Comparison of ENCODE assay signal across 1 cellular context in the genomic region with DNA sequence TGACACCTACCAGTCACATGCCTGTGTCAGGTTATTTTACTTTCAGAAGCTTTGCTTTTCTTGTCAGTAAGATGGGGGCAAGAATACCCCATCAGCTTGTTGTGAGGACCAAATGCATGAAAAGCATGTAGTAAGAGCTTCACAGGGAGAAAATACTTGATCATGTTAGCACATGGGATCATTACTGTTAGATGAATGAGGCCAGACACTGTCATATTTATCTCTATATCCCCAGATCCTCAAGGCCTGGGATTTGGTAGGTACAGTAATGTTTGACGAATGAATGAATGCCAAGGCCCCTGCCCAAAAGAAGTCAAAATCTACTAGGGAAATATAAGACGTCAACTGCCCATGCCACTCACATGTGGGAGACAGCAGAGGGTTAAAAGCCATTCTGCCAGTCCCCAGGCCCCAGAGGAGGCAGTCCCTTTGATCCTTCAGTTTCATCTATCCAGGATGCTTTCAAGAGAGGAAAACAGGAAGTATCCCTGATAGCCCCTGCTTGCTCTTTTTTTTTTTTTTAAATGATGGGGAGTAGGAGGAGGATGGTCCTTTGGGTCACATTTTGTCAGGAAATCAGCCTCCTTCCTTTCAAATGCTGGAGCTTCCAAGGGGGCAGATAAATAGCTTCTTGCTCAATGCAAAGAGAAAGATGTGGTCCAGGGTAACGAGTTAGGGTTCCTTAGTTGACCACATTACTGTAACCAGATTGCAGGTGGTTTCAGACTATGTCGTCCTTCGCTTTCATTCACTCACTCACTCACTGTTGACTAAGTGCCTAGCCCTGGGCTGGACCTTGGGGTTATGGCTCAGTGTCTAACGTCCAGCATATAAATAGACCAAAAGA.
TF ChIP-seq lines count a peak whose summit lies in the region.

No MANE protein-coding gene starts in this region.

TF ChIP-seq in K562, 482 proteins besides CTCF, POLR2A, EP300 and RAD21 (continued from another document and continues in another):
- TF ChIP-seq, protein P1, sequence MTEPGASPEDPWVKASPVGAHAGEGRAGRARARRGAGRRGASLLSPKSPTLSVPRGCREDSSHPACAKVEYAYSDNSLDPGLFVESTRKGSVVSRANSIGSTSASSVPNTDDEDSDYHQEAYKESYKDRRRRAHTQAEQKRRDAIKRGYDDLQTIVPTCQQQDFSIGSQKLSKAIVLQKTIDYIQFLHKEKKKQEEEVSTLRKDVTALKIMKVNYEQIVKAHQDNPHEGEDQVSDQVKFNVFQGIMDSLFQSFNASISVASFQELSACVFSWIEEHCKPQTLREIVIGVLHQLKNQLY (CRISPR knock-in tag; conservative IDR thresholded peaks at IDR 0.05), result no peak
- TF ChIP-seq CTBP1 (IDR thresholded peaks at IDR 0.05; ENCODE audit: borderline replicate concordance) (peak; percentile 88), ZNF3 (CRISPR knock-in tag; IDR thresholded peaks at IDR 0.05) (no peak), LEF1 (IDR thresholded peaks at IDR 0.05) (peak; percentile 55; the same call in 1 of the 2 replicates), STAT5A (IDR thresholded peaks at IDR 0.05; ENCODE audit: borderline replicate concordance, low read length) (no peak), ZZZ3 (IDR thresholded peaks at IDR 0.05) (no peak), CREB1 (IDR thresholded peaks at IDR 0.05) (no peak), CREB1 (CRISPR knock-in tag; IDR thresholded peaks at IDR 0.05) (no peak), MYBL2 (IDR thresholded peaks at IDR 0.05; ENCODE audit: low read depth) (no peak), MYBL2 (CRISPR knock-in tag; IDR thresholded peaks at IDR 0.05; ENCODE audit: borderline replicate concordance) (no peak), ZNF232 (CRISPR knock-in tag; IDR thresholded peaks at IDR 0.05) (no peak), ZNF707 (CRISPR knock-in tag; conservative IDR thresholded peaks at IDR 0.05) (no peak), HMGN3 (IDR thresholded peaks at IDR 0.05; ENCODE audit: borderline replicate concordance, extremely low read depth, insufficient read length, low read depth, low read length) (no peak), ZNF717 (CRISPR knock-in tag; IDR thresholded peaks at IDR 0.05) (no peak), RFX1 (IDR thresholded peaks at IDR 0.05) (no peak), XRCC4 (IDR thresholded peaks at IDR 0.05; ENCODE audit: extremely low read depth, insufficient read depth, insufficient read length) (no peak), U2AF1 (optimal IDR thresholded peaks at IDR 0.05; ENCODE audit: low read depth, low read length) (no peak), ZNF212 (CRISPR knock-in tag; IDR thresholded peaks at IDR 0.05) (no peak), ZNF408 (CRISPR knock-in tag; IDR thresholded peaks at IDR 0.05; ENCODE audit: low read depth) (no peak), FOXJ2 (tag; IDR thresholded peaks at IDR 0.05) (0 out of 2 replicates have a peak, but pooled peaks have one; percentile 37), ZNF263 (CRISPR knock-in tag; IDR thresholded peaks at IDR 0.05; ENCODE audit: borderline replicate concordance) (0 out of 2 replicates have a peak, but pooled peaks have one; percentile 9)
- TF ChIP-seq, protein P2, sequence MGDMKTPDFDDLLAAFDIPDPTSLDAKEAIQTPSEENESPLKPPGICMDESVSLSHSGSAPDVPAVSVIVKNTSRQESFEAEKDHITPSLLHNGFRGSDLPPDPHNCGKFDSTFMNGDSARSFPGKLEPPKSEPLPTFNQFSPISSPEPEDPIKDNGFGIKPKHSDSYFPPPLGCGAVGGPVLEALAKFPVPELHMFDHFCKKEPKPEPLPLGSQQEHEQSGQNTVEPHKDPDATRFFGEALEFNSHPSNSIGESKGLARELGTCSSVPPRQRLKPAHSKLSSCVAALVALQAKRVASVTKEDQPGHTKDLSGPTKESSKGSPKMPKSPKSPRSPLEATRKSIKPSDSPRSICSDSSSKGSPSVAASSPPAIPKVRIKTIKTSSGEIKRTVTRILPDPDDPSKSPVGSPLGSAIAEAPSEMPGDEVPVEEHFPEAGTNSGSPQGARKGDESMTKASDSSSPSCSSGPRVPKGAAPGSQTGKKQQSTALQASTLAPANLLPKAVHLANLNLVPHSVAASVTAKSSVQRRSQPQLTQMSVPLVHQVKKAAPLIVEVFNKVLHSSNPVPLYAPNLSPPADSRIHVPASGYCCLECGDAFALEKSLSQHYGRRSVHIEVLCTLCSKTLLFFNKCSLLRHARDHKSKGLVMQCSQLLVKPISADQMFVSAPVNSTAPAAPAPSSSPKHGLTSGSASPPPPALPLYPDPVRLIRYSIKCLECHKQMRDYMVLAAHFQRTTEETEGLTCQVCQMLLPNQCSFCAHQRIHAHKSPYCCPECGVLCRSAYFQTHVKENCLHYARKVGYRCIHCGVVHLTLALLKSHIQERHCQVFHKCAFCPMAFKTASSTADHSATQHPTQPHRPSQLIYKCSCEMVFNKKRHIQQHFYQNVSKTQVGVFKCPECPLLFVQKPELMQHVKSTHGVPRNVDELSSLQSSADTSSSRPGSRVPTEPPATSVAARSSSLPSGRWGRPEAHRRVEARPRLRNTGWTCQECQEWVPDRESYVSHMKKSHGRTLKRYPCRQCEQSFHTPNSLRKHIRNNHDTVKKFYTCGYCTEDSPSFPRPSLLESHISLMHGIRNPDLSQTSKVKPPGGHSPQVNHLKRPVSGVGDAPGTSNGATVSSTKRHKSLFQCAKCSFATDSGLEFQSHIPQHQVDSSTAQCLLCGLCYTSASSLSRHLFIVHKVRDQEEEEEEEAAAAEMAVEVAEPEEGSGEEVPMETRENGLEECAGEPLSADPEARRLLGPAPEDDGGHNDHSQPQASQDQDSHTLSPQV (IDR thresholded peaks at IDR 0.05), result no peak
- TF ChIP-seq, protein P3, sequence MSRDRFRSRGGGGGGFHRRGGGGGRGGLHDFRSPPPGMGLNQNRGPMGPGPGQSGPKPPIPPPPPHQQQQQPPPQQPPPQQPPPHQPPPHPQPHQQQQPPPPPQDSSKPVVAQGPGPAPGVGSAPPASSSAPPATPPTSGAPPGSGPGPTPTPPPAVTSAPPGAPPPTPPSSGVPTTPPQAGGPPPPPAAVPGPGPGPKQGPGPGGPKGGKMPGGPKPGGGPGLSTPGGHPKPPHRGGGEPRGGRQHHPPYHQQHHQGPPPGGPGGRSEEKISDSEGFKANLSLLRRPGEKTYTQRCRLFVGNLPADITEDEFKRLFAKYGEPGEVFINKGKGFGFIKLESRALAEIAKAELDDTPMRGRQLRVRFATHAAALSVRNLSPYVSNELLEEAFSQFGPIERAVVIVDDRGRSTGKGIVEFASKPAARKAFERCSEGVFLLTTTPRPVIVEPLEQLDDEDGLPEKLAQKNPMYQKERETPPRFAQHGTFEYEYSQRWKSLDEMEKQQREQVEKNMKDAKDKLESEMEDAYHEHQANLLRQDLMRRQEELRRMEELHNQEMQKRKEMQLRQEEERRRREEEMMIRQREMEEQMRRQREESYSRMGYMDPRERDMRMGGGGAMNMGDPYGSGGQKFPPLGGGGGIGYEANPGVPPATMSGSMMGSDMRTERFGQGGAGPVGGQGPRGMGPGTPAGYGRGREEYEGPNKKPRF (IDR thresholded peaks at IDR 0.05; ENCODE audit: low read depth, low read length), result no peak
- TF ChIP-seq, protein P4, sequence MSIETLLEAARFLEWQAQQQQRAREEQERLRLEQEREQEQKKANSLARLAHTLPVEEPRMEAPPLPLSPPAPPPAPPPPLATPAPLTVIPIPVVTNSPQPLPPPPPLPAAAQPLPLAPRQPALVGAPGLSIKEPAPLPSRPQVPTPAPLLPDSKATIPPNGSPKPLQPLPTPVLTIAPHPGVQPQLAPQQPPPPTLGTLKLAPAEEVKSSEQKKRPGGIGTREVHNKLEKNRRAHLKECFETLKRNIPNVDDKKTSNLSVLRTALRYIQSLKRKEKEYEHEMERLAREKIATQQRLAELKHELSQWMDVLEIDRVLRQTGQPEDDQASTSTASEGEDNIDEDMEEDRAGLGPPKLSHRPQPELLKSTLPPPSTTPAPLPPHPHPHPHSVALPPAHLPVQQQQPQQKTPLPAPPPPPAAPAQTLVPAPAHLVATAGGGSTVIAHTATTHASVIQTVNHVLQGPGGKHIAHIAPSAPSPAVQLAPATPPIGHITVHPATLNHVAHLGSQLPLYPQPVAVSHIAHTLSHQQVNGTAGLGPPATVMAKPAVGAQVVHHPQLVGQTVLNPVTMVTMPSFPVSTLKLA (conservative IDR thresholded peaks at IDR 0.05), result no peak
- TF ChIP-seq, protein P5, sequence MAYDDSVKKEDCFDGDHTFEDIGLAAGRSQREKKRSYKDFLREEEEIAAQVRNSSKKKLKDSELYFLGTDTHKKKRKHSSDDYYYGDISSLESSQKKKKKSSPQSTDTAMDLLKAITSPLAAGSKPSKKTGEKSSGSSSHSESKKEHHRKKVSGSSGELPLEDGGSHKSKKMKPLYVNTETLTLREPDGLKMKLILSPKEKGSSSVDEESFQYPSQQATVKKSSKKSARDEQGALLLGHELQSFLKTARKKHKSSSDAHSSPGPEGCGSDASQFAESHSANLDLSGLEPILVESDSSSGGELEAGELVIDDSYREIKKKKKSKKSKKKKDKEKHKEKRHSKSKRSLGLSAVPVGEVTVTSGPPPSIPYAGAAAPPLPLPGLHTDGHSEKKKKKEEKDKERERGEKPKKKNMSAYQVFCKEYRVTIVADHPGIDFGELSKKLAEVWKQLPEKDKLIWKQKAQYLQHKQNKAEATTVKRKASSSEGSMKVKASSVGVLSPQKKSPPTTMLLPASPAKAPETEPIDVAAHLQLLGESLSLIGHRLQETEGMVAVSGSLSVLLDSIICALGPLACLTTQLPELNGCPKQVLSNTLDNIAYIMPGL (CRISPR knock-in tag; IDR thresholded peaks at IDR 0.05), result no peak
- TF ChIP-seq, protein P6, sequence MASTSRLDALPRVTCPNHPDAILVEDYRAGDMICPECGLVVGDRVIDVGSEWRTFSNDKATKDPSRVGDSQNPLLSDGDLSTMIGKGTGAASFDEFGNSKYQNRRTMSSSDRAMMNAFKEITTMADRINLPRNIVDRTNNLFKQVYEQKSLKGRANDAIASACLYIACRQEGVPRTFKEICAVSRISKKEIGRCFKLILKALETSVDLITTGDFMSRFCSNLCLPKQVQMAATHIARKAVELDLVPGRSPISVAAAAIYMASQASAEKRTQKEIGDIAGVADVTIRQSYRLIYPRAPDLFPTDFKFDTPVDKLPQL (IDR thresholded peaks at IDR 0.05; ENCODE audit: extremely low read depth, insufficient read length), result no peak
- TF ChIP-seq, protein P7, sequence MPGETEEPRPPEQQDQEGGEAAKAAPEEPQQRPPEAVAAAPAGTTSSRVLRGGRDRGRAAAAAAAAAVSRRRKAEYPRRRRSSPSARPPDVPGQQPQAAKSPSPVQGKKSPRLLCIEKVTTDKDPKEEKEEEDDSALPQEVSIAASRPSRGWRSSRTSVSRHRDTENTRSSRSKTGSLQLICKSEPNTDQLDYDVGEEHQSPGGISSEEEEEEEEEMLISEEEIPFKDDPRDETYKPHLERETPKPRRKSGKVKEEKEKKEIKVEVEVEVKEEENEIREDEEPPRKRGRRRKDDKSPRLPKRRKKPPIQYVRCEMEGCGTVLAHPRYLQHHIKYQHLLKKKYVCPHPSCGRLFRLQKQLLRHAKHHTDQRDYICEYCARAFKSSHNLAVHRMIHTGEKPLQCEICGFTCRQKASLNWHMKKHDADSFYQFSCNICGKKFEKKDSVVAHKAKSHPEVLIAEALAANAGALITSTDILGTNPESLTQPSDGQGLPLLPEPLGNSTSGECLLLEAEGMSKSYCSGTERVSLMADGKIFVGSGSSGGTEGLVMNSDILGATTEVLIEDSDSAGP (CRISPR knock-in tag; IDR thresholded peaks at IDR 0.05), result no peak
- TF ChIP-seq, protein P8, sequence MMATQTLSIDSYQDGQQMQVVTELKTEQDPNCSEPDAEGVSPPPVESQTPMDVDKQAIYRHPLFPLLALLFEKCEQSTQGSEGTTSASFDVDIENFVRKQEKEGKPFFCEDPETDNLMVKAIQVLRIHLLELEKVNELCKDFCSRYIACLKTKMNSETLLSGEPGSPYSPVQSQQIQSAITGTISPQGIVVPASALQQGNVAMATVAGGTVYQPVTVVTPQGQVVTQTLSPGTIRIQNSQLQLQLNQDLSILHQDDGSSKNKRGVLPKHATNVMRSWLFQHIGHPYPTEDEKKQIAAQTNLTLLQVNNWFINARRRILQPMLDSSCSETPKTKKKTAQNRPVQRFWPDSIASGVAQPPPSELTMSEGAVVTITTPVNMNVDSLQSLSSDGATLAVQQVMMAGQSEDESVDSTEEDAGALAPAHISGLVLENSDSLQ (IDR thresholded peaks at IDR 0.05), result no peak
- TF ChIP-seq, protein P9, sequence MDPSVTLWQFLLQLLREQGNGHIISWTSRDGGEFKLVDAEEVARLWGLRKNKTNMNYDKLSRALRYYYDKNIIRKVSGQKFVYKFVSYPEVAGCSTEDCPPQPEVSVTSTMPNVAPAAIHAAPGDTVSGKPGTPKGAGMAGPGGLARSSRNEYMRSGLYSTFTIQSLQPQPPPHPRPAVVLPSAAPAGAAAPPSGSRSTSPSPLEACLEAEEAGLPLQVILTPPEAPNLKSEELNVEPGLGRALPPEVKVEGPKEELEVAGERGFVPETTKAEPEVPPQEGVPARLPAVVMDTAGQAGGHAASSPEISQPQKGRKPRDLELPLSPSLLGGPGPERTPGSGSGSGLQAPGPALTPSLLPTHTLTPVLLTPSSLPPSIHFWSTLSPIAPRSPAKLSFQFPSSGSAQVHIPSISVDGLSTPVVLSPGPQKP (CRISPR knock-in tag; IDR thresholded peaks at IDR 0.05), result no peak
- TF ChIP-seq, protein P10, sequence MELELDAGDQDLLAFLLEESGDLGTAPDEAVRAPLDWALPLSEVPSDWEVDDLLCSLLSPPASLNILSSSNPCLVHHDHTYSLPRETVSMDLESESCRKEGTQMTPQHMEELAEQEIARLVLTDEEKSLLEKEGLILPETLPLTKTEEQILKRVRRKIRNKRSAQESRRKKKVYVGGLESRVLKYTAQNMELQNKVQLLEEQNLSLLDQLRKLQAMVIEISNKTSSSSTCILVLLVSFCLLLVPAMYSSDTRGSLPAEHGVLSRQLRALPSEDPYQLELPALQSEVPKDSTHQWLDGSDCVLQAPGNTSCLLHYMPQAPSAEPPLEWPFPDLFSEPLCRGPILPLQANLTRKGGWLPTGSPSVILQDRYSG (tag; conservative IDR thresholded peaks at IDR 0.05; ENCODE audit: low read depth), result 0 out of 2 replicates have a peak, but pooled peaks have one; percentile 19
- TF ChIP-seq, protein P11, sequence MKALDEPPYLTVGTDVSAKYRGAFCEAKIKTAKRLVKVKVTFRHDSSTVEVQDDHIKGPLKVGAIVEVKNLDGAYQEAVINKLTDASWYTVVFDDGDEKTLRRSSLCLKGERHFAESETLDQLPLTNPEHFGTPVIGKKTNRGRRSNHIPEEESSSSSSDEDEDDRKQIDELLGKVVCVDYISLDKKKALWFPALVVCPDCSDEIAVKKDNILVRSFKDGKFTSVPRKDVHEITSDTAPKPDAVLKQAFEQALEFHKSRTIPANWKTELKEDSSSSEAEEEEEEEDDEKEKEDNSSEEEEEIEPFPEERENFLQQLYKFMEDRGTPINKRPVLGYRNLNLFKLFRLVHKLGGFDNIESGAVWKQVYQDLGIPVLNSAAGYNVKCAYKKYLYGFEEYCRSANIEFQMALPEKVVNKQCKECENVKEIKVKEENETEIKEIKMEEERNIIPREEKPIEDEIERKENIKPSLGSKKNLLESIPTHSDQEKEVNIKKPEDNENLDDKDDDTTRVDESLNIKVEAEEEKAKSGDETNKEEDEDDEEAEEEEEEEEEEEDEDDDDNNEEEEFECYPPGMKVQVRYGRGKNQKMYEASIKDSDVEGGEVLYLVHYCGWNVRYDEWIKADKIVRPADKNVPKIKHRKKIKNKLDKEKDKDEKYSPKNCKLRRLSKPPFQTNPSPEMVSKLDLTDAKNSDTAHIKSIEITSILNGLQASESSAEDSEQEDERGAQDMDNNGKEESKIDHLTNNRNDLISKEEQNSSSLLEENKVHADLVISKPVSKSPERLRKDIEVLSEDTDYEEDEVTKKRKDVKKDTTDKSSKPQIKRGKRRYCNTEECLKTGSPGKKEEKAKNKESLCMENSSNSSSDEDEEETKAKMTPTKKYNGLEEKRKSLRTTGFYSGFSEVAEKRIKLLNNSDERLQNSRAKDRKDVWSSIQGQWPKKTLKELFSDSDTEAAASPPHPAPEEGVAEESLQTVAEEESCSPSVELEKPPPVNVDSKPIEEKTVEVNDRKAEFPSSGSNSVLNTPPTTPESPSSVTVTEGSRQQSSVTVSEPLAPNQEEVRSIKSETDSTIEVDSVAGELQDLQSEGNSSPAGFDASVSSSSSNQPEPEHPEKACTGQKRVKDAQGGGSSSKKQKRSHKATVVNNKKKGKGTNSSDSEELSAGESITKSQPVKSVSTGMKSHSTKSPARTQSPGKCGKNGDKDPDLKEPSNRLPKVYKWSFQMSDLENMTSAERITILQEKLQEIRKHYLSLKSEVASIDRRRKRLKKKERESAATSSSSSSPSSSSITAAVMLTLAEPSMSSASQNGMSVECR (CRISPR knock-in tag; IDR thresholded peaks at IDR 0.05), result no peak
